Comparison of ENCODE assay signal across 11 cellular contexts in the genomic region with DNA sequence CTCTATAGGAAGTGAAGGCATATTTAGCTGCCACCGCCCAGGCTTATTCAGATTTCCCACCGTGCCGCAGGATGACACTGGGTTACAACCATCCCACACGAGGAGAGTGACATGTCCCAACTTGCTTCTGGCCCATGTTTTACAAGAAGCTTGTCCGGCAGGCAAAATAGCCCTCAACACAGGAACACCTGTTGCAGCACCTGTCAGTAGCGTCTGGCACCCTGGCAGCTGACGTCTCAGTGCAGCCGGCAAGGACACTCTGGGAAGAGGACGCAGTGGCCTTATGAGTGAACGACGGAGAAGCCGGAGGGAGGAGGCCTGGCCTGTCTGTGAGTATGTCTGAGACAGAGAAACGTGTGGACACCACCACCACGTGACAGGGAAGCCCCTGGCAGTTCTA. TPM values are rescaled to one million over a fixed set of nuclear protein-coding genes. Genes with fewer than 3 reads are reported as not detected.
DNase-seq lines count a peak whose midpoint lies in the region; ATAC-seq, FAIRE-seq and TF ChIP-seq lines count a peak whose summit lies in the region.
"Had no signal": no experiment of that assay in that cellular context is flagged by ENCODE, and none has a peak within 500 bp of the region (broad histone marks: within the 10 kb centered on the region; RNA-seq: fewer than 3 reads in every experiment).

No MANE protein-coding gene starts in this region.

- DNase-seq in DMS153 (lab: John Stamatoyannopoulos, UW) (peak; percentile 71), NCI-H2107 treated with DMSO at 0.1 percent for 48 hours (lab: John Stamatoyannopoulos, UW; ENCODE audit: unreplicated experiment) (peak; percentile 31), K562 (ENCODE audit: extremely low read depth in 1 of 4, low spot score in 3 of 4) (no peak), pancreas (peak; percentile 72 to 90 (median 75)), SIG-M5 treated with dmso at 0.1 percent for 504 hours (lab: John Stamatoyannopoulos, UW; ENCODE audit: unreplicated experiment) (no peak)
- DNase-seq in stimulated activated CD4-positive, alpha-beta T cell treated with anti-CD3 and anti-CD28 coated beads, Interleukin-15, amount 100 ng/mL, for 24 hours, result no peak
- DNase-seq: activated gamma-delta T cell treated with Interleukin-2 at 50 U/mL for 16 hours, BE2C had no signal

- no peaks in the 10 kb centered on the region for H3K79me2 ChIP-seq in K562 (ENCODE audit: control insufficient read depth, insufficient read depth, low read length)

- TF ChIP-seq CTCF in K562 (IDR thresholded peaks at IDR 0.05 in 2 of 3, conservative IDR thresholded peaks at IDR 0.05 in 1 of 3; ENCODE audit: insufficient read depth in 2 of 3, low read depth in 1 of 3, low read length in 3 of 3) (no peak), pancreas (IDR thresholded peaks at IDR 0.05) (no peak)

- no peak for TF ChIP-seq POLR2A in K562 (conservative IDR thresholded peaks at IDR 0.05)

- H4K20me1 ChIP-seq in K562 (replicated peaks; ENCODE audit: control insufficient read depth, insufficient read depth, low read length), result no peaks in the 10 kb centered on the region

- H3K27ac ChIP-seq in K562 (ENCODE audit: extremely low read depth, low read depth, low read length), result no peak overlapping the region
- peak overlapping the region; percentile 6 to 77 (median 26) for H3K27ac ChIP-seq in pancreas

- BruUV-seq in K562 (replicated peaks; lab: Mats Ljungman, UMichigan), result no TSS peak

- POLR2A ChIA-PET in K562 (lab: Yijun Ruan, JAX), result no interaction called here

- H3K27me3 ChIP-seq in K562 (ENCODE audit: control insufficient read depth in 2 of 2, insufficient read depth in 2 of 2, low read length in 2 of 2) (peaks cover 6 to 32% of the 10 kb centered on the region in 2 experiments; a peak in 3 of 5 replicates), pancreas (no peaks in the 10 kb centered on the region)
- H3K27me3 ChIP-seq: BE2C had no signal

- H3K36me3 ChIP-seq in K562 (ENCODE audit: control insufficient read depth, insufficient read depth, low read length) (no peaks in the 10 kb centered on the region), pancreas (peaks cover 0 to 7% (median 0%) of the 10 kb centered on the region in 3 donors)
- H3K36me3 ChIP-seq: BE2C had no signal

- H3K9ac ChIP-seq in K562 (ENCODE audit: insufficient read depth in 1 of 2, low read depth in 2 of 2, low read length in 2 of 2), result no peak overlapping the region

- H3K4me3 ChIP-seq in K562, result no peak overlapping the region
- no peak overlapping the region for H3K4me3 ChIP-seq in pancreas

- peaks cover 4 to 5% of the 10 kb centered on the region in 2 experiments; a peak in 4 of 5 replicates for H3K4me1 ChIP-seq in K562 (replicated peaks in 1 of 2; ENCODE audit: control insufficient read depth in 2 of 2, insufficient read depth in 2 of 2, low read length in 2 of 2)
- H3K4me1 ChIP-seq in pancreas, result peaks cover 46 to 67% (median 58%) of the 10 kb centered on the region in 3 donors

- 21% methylated on average over 14 of the region's 14 CpGs for WGBS in K562 (ENCODE audit: insufficient coverage, low coverage, missing lambda C conversion rate)
- WGBS in pancreas, 2 donors, result 47 to 50% methylated on average over 14 of the region's 14 CpGs

- TF ChIP-seq RAD21 in K562 (CRISPR knock-in tag; conservative IDR thresholded peaks at IDR 0.05 in 1 of 2, IDR thresholded peaks at IDR 0.05 in 1 of 2), result no peak

- in situ Hi-C loops in K562 (cut with MboI), result no loop called here

- intact Hi-C loops in K562 (cut with micrococcal nuclease), result no loop called here
- intact Hi-C loops in pancreas (cut with DNase I), result no loop called here

- H3K9me1 ChIP-seq in K562 (ENCODE audit: control insufficient read depth, insufficient read depth, low read length), result no peaks in the 10 kb centered on the region

- no peak for FAIRE-seq in K562 (lab: Jason Lieb, UNC)
- no peak for FAIRE-seq in pancreas (lab: Jason Lieb, UNC)

- H2AFZ ChIP-seq in K562 (ENCODE audit: low read depth, low read length), result no peak overlapping the region

- CTCF ChIA-PET in K562 (lab: Yijun Ruan, JAX; ENCODE audit: low intra/inter-chr PET ratio), result no interaction called here

- ATAC-seq in K562 (no peak), pancreas (peak; percentile 67 to 74 (median 73)), HG02798 (IDR thresholded peaks at IDR 0.05; ENCODE audit: poor library complexity, unreplicated experiment) (no peak), HG03342 (IDR thresholded peaks at IDR 0.05; ENCODE audit: unreplicated experiment) (no peak)
- ATAC-seq: activated CD4-positive, CD25-positive, alpha-beta regulatory T cell treated with anti-CD3 and anti-CD28 coated beads, Interleukin-2, amount 50 U/mL, for 24 hours had no signal

- H3K4me2 ChIP-seq in K562 (ENCODE audit: insufficient read depth, low read length), result no peak overlapping the region

- H3K9me3 ChIP-seq in K562 (replicated peaks; ENCODE audit: control insufficient read depth, insufficient read depth, low read depth, low read length), result no peaks in the 10 kb centered on the region
- no peaks in the 10 kb centered on the region for H3K9me3 ChIP-seq in pancreas
- H3K9me3 ChIP-seq: BE2C had no signal

- TF ChIP-seq EP300 in K562 (IDR thresholded peaks at IDR 0.05; ENCODE audit: low read length), result no peak

TF ChIP-seq in K562, 482 proteins besides CTCF, POLR2A, EP300 and RAD21 (continues in another document):
- TF ChIP-seq, protein P1, sequence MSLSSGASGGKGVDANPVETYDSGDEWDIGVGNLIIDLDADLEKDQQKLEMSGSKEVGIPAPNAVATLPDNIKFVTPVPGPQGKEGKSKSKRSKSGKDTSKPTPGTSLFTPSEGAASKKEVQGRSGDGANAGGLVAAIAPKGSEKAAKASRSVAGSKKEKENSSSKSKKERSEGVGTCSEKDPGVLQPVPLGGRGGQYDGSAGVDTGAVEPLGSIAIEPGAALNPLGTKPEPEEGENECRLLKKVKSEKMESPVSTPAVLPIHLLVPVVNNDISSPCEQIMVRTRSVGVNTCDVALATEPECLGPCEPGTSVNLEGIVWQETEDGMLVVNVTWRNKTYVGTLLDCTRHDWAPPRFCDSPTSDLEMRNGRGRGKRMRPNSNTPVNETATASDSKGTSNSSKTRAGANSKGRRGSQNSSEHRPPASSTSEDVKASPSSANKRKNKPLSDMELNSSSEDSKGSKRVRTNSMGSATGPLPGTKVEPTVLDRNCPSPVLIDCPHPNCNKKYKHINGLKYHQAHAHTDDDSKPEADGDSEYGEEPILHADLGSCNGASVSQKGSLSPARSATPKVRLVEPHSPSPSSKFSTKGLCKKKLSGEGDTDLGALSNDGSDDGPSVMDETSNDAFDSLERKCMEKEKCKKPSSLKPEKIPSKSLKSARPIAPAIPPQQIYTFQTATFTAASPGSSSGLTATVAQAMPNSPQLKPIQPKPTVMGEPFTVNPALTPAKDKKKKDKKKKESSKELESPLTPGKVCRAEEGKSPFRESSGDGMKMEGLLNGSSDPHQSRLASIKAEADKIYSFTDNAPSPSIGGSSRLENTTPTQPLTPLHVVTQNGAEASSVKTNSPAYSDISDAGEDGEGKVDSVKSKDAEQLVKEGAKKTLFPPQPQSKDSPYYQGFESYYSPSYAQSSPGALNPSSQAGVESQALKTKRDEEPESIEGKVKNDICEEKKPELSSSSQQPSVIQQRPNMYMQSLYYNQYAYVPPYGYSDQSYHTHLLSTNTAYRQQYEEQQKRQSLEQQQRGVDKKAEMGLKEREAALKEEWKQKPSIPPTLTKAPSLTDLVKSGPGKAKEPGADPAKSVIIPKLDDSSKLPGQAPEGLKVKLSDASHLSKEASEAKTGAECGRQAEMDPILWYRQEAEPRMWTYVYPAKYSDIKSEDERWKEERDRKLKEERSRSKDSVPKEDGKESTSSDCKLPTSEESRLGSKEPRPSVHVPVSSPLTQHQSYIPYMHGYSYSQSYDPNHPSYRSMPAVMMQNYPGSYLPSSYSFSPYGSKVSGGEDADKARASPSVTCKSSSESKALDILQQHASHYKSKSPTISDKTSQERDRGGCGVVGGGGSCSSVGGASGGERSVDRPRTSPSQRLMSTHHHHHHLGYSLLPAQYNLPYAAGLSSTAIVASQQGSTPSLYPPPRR (CRISPR knock-in tag; IDR thresholded peaks at IDR 0.05; ENCODE audit: borderline replicate concordance), result no peak
- no peak for TF ChIP-seq CHD1 (IDR thresholded peaks at IDR 0.05; ENCODE audit: low read length)
- TF ChIP-seq, protein P2, sequence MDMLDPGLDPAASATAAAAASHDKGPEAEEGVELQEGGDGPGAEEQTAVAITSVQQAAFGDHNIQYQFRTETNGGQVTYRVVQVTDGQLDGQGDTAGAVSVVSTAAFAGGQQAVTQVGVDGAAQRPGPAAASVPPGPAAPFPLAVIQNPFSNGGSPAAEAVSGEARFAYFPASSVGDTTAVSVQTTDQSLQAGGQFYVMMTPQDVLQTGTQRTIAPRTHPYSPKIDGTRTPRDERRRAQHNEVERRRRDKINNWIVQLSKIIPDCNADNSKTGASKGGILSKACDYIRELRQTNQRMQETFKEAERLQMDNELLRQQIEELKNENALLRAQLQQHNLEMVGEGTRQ (CRISPR knock-in tag; IDR thresholded peaks at IDR 0.05), result peak; percentile 34; the same call in 1 of the 2 replicates

RNA-seq across cellular contexts. Expression of a gene that starts 32.1 kb away (rescaled TPM):
- total RNA-seq in K562 (2011; cell fraction: chromatin; rRNA removed; ENCODE audit: low replicate concordance), result 13.4 and 14.9 TPM in 2 replicates
- 3.0 and 7.9 TPM in 2 replicates for total RNA-seq in K562 (2011; cell fraction: nucleolus; rRNA removed)
- 3.4 and 4.8 TPM in 2 replicates for total RNA-seq in K562 (2011; cell fraction: nucleoplasm; rRNA removed)
- 1.1 TPM in 1 of 2 replicates, not detected in the other for total RNA-seq in K562 (2014; rRNA removed)
- 2.4 and 2.6 TPM in 2 replicates for total RNA-seq in K562 (2014; rRNA removed; fragmentation: Illumina TruSeq; extraction: Trizol)
- 1.8 and 2.2 TPM in 2 replicates for total RNA-seq in K562 (2015; rRNA removed; fragmentation: Illumina TruSeq; extraction: Trizol)
- total RNA-seq in K562 (2021), result 1.7 and 2.2 TPM in 2 replicates
- 1.4 and 2.2 TPM in 2 replicates for polyA plus RNA-seq in K562 (2011; rRNA removed)
- polyA plus RNA-seq in K562 (2011; cell fraction: cytosol; rRNA removed), result 0.49 and 1.8 TPM in 2 replicates
- 1.6 and 6.0 TPM in 2 replicates for polyA plus RNA-seq in K562 (2011; cell fraction: nucleus; rRNA removed)
- polyA plus RNA-seq in K562 (2012), result 1.6 and 1.7 TPM in 2 replicates
- polyA plus RNA-seq in K562 (2014; fragmentation: Illumina TruSeq; extraction: Trizol), result 0.43 and 1.5 TPM in 2 replicates
- polyA plus RNA-seq in K562 (2014; fragmentation: Nextera tagmentation; extraction: Ambion mirVana), result under 1 TPM; 0.39 to 0.48 TPM
- 1.3 and 2.7 TPM in 2 replicates for polyA plus RNA-seq in K562 (2014; rRNA removed)
- polyA minus RNA-seq in K562 (2011; rRNA and poly(A)+ RNA removed), result 1.2 and 1.9 TPM in 2 replicates
- 3.0 TPM in 1 of 2 replicates, not detected in the other for polyA minus RNA-seq in K562 (2011; cell fraction: cytosol; rRNA and poly(A)+ RNA removed)
- polyA minus RNA-seq in K562 (2011; cell fraction: nucleus; rRNA and poly(A)+ RNA removed), result 2.3 and 4.6 TPM in 2 replicates
- total RNA-seq in pancreas, result 100 to 1,000 TPM in 1 of 6 donors, 10 to 100 TPM in 5; 42.3 to 122 (median 73.6) TPM
- 10 to 100 TPM; 26.0 to 26.8 TPM for polyA plus RNA-seq in pancreas

Comparison
In these comparisons a context has a peak if more than half of its experiments do, and no peak if none do; other contexts are left out.
1. DNase-seq: peak in DMS153 (single experiment), NCI-H2107 treated with DMSO at 0.1 percent for 48 hours (single experiment) and pancreas (6 of 6); none in K562 (0 of 4), SIG-M5 treated with dmso at 0.1 percent for 504 hours (single experiment) and stimulated activated CD4-positive, alpha-beta T cell treated with anti-CD3 and anti-CD28 coated beads, Interleukin-15, amount 100 ng/mL, for 24 hours (single experiment).
2. ATAC-seq: peak in pancreas (4 of 4); none in K562 (single experiment), HG02798 (single experiment) and HG03342 (single experiment).